ENCODE assay signal across 14 cellular contexts in genomic region chr7:101166909-101167644, GRCh38. TPM values are rescaled to one million over a fixed set of nuclear protein-coding genes. Genes with fewer than 3 reads are reported as not detected.
DNase-seq lines count a peak whose midpoint lies in the region; ATAC-seq lines count a peak whose summit lies in the region.
"Had no signal": no experiment of that assay in that cellular context is flagged by ENCODE, and none has a peak within 500 bp of the region (broad histone marks: within the 10 kb centered on the region; RNA-seq: fewer than 3 reads in every experiment).

No MANE protein-coding gene starts in this region.

- H2AK5ac ChIP-seq in neuronal stem cell (ENCODE audit: low read depth, low read length), result no peak overlapping the region

- H3K27me3 ChIP-seq in neuronal stem cell (ENCODE audit: control insufficient read depth in 3 of 3, insufficient read depth in 3 of 3, low read depth in 1 of 3, low read length in 3 of 3), result peaks cover 38 to 85% (median 52%) of the 10 kb centered on the region in 3 experiments

- H3K79me1 ChIP-seq in neuronal stem cell (ENCODE audit: low read depth, low read length), result no peaks in the 10 kb centered on the region

- H3K9me3 ChIP-seq in neuronal stem cell (replicated peaks in 1 of 2; ENCODE audit: control insufficient read depth in 2 of 2, insufficient read depth in 1 of 2, low read depth in 1 of 2, low read length in 2 of 2), result no peaks in the 10 kb centered on the region

- H2BK5ac ChIP-seq in neuronal stem cell (ENCODE audit: low read length), result no peak overlapping the region

- H3K9ac ChIP-seq in neuronal stem cell (ENCODE audit: low read depth, low read length, poor library complexity), result peak overlapping the region; percentile 55

- H3K27ac ChIP-seq in neuronal stem cell (replicated peaks; ENCODE audit: low read length), result no peak overlapping the region

- no peak overlapping the region for H4K8ac ChIP-seq in neuronal stem cell (ENCODE audit: low read depth, low read length)

- H2AFZ ChIP-seq in neuronal stem cell (ENCODE audit: low read length), result peak overlapping the region; percentile 13

- peaks cover 67% of the 10 kb centered on the region for H3K27me3 Mint-ChIP-seq in activated CD4-positive, alpha-beta T cell treated with anti-CD3 and anti-CD28 coated beads for 36 hours

- H2BK120ac ChIP-seq in neuronal stem cell (ENCODE audit: low read depth, low read length), result no peak overlapping the region

- H3K9me3 Mint-ChIP-seq in activated CD4-positive, alpha-beta T cell treated with anti-CD3 and anti-CD28 coated beads for 36 hours (ENCODE audit: low read depth), result no peaks in the 10 kb centered on the region

- no peak overlapping the region for H3K4ac ChIP-seq in neuronal stem cell (ENCODE audit: low read length)

- no peak for DNase-seq in activated CD4-positive, alpha-beta T cell treated with anti-CD3 and anti-CD28 coated beads for 36 hours
- no peak for DNase-seq in activated CD4-positive, alpha-beta T cell treated with anti-CD3 and anti-CD28 coated beads, Interleukin-2, amount 50 U/mL, for 4 hours
- DNase-seq in NCI-H2171 (lab: John Stamatoyannopoulos, UW) (peak; percentile 93), ecto neural progenitor cell (ENCODE audit: low spot score) (peak; percentile 56), neuronal stem cell (ENCODE audit: low spot score) (no peak), NCI-H2081 treated with DMSO at 0.1 percent for 48 hours (lab: John Stamatoyannopoulos, UW) (no peak), AML-193 (lab: John Stamatoyannopoulos, UW) (no peak)
- DNase-seq: activated CD4-positive, alpha-beta T cell treated with anti-CD3 and anti-CD28 coated beads, Interleukin-2, amount 50 U/mL, for 1 hour; left ventricle myocardium superior had no signal

- WGBS in neuronal stem cell (ENCODE audit: extremely low coverage in 2 of 2, insufficient read length in 2 of 2, insufficient replicate concordance in 1 of 2), 2 donors, result no CpG with 5 or more reads among the region's 19 CpGs

- no peak overlapping the region for H3K27ac Mint-ChIP-seq in activated CD4-positive, alpha-beta T cell treated with anti-CD3 and anti-CD28 coated beads for 36 hours

- CTCF ChIA-PET in activated CD4-positive, alpha-beta T cell treated with anti-CD3 and anti-CD28 coated beads for 36 hours (lab: Charles Lee), result no interaction called here

- H3K36me3 ChIP-seq in neuronal stem cell (replicated peaks in 1 of 2; ENCODE audit: control insufficient read depth in 2 of 2, insufficient read depth in 2 of 2, low read length in 2 of 2), result no peaks in the 10 kb centered on the region

- H2BK12ac ChIP-seq in neuronal stem cell (ENCODE audit: low read length), result no peak overlapping the region

- H3K36me3 Mint-ChIP-seq in activated CD4-positive, alpha-beta T cell treated with anti-CD3 and anti-CD28 coated beads for 36 hours (ENCODE audit: low read depth), result peaks cover 2% of the 10 kb centered on the region

- H3K4me1 Mint-ChIP-seq in activated CD4-positive, alpha-beta T cell treated with anti-CD3 and anti-CD28 coated beads for 36 hours, result peaks cover 74% of the 10 kb centered on the region

- intact Hi-C loops in activated CD4-positive, alpha-beta T cell treated with anti-CD3 and anti-CD28 coated beads for 36 hours (cut with DNase I, micrococcal nuclease), result loop anchor here in 1 of 2 experiments (5.0 to 10.0 kb wide), 2 partner anchors 280 to 648 kb away; partner anchors contain the start of genes CUX1 and UFSP1

- H3K4me2 ChIP-seq in neuronal stem cell (ENCODE audit: insufficient read depth, low read length, poor library complexity, severe bottlenecking), result peak overlapping the region; percentile 38

- no peak overlapping the region for H4K91ac ChIP-seq in neuronal stem cell (ENCODE audit: low read depth, low read length, poor library complexity)

- H3K23ac ChIP-seq in neuronal stem cell (ENCODE audit: low read depth, low read length, poor library complexity), result no peak overlapping the region

- H3K4me3 Mint-ChIP-seq in activated CD4-positive, alpha-beta T cell treated with anti-CD3 and anti-CD28 coated beads for 36 hours, result peak overlapping the region; percentile 33

- POLR2A ChIA-PET in activated CD4-positive, alpha-beta T cell treated with anti-CD3 and anti-CD28 coated beads for 36 hours (lab: Charles Lee), result no interaction called here

- H3K14ac ChIP-seq in neuronal stem cell (ENCODE audit: low read length), result no peak overlapping the region

- H3K4me1 ChIP-seq in neuronal stem cell (ENCODE audit: control insufficient read depth in 2 of 2, insufficient read depth in 1 of 2, low read depth in 1 of 2, low read length in 2 of 2), result peaks cover 50 to 71% of the 10 kb centered on the region in 2 donors

- H2BK15ac ChIP-seq in neuronal stem cell (ENCODE audit: low read length), result no peak overlapping the region

- H3K18ac ChIP-seq in neuronal stem cell (ENCODE audit: low read length), result peak overlapping the region; percentile 63

- ATAC-seq in activated CD4-positive, alpha-beta T cell treated with anti-CD3 and anti-CD28 coated beads for 36 hours, result no peak
- ATAC-seq in HG03469 (IDR thresholded peaks at IDR 0.05; ENCODE audit: unreplicated experiment), result no peak
- ATAC-seq: left ventricle myocardium superior, Panc1, right cardiac atrium had no signal

- peak overlapping the region in 1 of 2 donors; percentile 35 for H3K4me3 ChIP-seq in neuronal stem cell (ENCODE audit: low read length in 2 of 2)

RNA-seq across cellular contexts. Expression of gene VGF, which starts 1.7 kb away (rescaled TPM):
- under 1 TPM; 0.09 to 0.11 TPM for total RNA-seq in activated CD4-positive, alpha-beta T cell treated with anti-CD3 and anti-CD28 coated beads for 36 hours
- 3.6 TPM for polyA plus RNA-seq in neuronal stem cell (2013, experiment 1 of 2)
- polyA plus RNA-seq in neuronal stem cell (2013, experiment 2 of 2), result 3.9 TPM
- total RNA-seq: left ventricle myocardium superior, right cardiac atrium had no signal
- polyA plus RNA-seq: CD14-positive monocyte had no signal

RNA-seq across cellular contexts. Expression of gene AP1S1, which starts 12.8 kb away (rescaled TPM):
- 10 to 100 TPM; 33.7 to 43.0 TPM for total RNA-seq in activated CD4-positive, alpha-beta T cell treated with anti-CD3 and anti-CD28 coated beads for 36 hours
- 50.8 TPM for polyA plus RNA-seq in neuronal stem cell (2013, experiment 1 of 2)
- 51.6 TPM for polyA plus RNA-seq in neuronal stem cell (2013, experiment 2 of 2)

RNA-seq across cellular contexts. Expression of gene NAT16, which starts 13.0 kb away (rescaled TPM):
- not detected for total RNA-seq in activated CD4-positive, alpha-beta T cell treated with anti-CD3 and anti-CD28 coated beads for 36 hours
- 1.4 TPM for polyA plus RNA-seq in neuronal stem cell (2013, experiment 1 of 2)
- polyA plus RNA-seq in neuronal stem cell (2013, experiment 2 of 2), result 1.6 TPM
- total RNA-seq: left ventricle myocardium superior, right cardiac atrium had no signal
- polyA plus RNA-seq: CD14-positive monocyte, esophagus, right cardiac atrium had no signal

RNA-seq across cellular contexts. Expression of gene MOGAT3, which starts 33.8 kb away (rescaled TPM):
- total RNA-seq in activated CD4-positive, alpha-beta T cell treated with anti-CD3 and anti-CD28 coated beads for 36 hours, result not detected
- not detected for polyA plus RNA-seq in neuronal stem cell (2013, experiment 1 of 2)
- polyA plus RNA-seq in neuronal stem cell (2013, experiment 2 of 2), result not detected
- total RNA-seq: left ventricle myocardium superior, right cardiac atrium had no signal
- polyA plus RNA-seq: CD14-positive monocyte, esophagus, right cardiac atrium had no signal

RNA-seq across cellular contexts. Expression of gene SERPINE1, which starts 40.2 kb away (rescaled TPM):
- total RNA-seq in activated CD4-positive, alpha-beta T cell treated with anti-CD3 and anti-CD28 coated beads for 36 hours, result under 1 TPM; 0.05 to 0.07 TPM
- 2.3 TPM for polyA plus RNA-seq in neuronal stem cell (2013, experiment 1 of 2)
- 2.2 TPM for polyA plus RNA-seq in neuronal stem cell (2013, experiment 2 of 2)

Comparison
In these comparisons a context has a peak if more than half of its experiments do, and no peak if none do; other contexts are left out.
1. DNase-seq: peak in NCI-H2171 (single experiment) and ecto neural progenitor cell (single experiment); none in activated CD4-positive, alpha-beta T cell treated with anti-CD3 and anti-CD28 coated beads for 36 hours (single experiment), activated CD4-positive, alpha-beta T cell treated with anti-CD3 and anti-CD28 coated beads, Interleukin-2, amount 50 U/mL, for 4 hours (0 of 2), neuronal stem cell (single experiment), NCI-H2081 treated with DMSO at 0.1 percent for 48 hours (single experiment) and AML-193 (0 of 2).